In the genomic region with DNA sequence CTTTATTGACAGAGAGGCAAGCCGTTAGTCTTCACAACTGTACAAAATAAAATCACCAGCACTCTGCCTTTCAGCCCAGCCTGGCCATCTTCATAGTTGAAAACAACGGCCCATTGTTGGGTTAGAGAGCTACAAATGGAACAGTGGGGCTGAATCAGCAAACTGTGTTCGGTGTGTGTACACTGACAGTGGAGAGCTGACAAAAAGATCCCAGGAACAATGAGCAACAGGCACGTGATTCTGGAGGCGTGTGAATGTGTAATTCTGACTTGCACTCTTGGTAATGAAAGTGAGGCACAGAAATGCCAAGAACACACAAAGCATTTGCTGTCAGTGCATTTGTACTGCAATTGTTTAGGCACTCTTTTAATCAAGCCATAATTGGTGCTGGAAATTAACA, we compare ENCODE assay signal across 1 cellular context.
TF ChIP-seq lines count a peak whose summit lies in the region.

No MANE protein-coding gene starts in this region.

TF ChIP-seq in HepG2, 621 proteins besides CTCF, POLR2A, EP300 and RAD21 (continued from another document):
- TF ChIP-seq, protein P1, sequence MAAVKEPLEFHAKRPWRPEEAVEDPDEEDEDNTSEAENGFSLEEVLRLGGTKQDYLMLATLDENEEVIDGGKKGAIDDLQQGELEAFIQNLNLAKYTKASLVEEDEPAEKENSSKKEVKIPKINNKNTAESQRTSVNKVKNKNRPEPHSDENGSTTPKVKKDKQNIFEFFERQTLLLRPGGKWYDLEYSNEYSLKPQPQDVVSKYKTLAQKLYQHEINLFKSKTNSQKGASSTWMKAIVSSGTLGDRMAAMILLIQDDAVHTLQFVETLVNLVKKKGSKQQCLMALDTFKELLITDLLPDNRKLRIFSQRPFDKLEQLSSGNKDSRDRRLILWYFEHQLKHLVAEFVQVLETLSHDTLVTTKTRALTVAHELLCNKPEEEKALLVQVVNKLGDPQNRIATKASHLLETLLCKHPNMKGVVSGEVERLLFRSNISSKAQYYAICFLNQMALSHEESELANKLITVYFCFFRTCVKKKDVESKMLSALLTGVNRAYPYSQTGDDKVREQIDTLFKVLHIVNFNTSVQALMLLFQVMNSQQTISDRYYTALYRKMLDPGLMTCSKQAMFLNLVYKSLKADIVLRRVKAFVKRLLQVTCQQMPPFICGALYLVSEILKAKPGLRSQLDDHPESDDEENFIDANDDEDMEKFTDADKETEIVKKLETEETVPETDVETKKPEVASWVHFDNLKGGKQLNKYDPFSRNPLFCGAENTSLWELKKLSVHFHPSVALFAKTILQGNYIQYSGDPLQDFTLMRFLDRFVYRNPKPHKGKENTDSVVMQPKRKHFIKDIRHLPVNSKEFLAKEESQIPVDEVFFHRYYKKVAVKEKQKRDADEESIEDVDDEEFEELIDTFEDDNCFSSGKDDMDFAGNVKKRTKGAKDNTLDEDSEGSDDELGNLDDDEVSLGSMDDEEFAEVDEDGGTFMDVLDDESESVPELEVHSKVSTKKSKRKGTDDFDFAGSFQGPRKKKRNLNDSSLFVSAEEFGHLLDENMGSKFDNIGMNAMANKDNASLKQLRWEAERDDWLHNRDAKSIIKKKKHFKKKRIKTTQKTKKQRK (IDR thresholded peaks at IDR 0.05; ENCODE audit: low read length): no peak
- TF ChIP-seq, protein P2, sequence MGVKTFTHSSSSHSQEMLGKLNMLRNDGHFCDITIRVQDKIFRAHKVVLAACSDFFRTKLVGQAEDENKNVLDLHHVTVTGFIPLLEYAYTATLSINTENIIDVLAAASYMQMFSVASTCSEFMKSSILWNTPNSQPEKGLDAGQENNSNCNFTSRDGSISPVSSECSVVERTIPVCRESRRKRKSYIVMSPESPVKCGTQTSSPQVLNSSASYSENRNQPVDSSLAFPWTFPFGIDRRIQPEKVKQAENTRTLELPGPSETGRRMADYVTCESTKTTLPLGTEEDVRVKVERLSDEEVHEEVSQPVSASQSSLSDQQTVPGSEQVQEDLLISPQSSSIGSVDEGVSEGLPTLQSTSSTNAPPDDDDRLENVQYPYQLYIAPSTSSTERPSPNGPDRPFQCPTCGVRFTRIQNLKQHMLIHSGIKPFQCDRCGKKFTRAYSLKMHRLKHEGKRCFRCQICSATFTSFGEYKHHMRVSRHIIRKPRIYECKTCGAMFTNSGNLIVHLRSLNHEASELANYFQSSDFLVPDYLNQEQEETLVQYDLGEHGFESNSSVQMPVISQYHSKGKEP (CRISPR knock-in tag; IDR thresholded peaks at IDR 0.05): no peak
- peak; percentile 57; the same call in 1 of the 2 replicates for TF ChIP-seq ZNF644 (CRISPR knock-in tag; IDR thresholded peaks at IDR 0.05; ENCODE audit: low read depth)
- TF ChIP-seq, protein P3, sequence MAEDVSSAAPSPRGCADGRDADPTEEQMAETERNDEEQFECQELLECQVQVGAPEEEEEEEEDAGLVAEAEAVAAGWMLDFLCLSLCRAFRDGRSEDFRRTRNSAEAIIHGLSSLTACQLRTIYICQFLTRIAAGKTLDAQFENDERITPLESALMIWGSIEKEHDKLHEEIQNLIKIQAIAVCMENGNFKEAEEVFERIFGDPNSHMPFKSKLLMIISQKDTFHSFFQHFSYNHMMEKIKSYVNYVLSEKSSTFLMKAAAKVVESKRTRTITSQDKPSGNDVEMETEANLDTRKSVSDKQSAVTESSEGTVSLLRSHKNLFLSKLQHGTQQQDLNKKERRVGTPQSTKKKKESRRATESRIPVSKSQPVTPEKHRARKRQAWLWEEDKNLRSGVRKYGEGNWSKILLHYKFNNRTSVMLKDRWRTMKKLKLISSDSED (CRISPR knock-in tag; IDR thresholded peaks at IDR 0.05): no peak
- TF ChIP-seq FOXA1 (IDR thresholded peaks at IDR 0.05): no peak
- peak; percentile 67 for TF ChIP-seq FOXA1 (CRISPR knock-in tag; IDR thresholded peaks at IDR 0.05)
- TF ChIP-seq, protein P4, sequence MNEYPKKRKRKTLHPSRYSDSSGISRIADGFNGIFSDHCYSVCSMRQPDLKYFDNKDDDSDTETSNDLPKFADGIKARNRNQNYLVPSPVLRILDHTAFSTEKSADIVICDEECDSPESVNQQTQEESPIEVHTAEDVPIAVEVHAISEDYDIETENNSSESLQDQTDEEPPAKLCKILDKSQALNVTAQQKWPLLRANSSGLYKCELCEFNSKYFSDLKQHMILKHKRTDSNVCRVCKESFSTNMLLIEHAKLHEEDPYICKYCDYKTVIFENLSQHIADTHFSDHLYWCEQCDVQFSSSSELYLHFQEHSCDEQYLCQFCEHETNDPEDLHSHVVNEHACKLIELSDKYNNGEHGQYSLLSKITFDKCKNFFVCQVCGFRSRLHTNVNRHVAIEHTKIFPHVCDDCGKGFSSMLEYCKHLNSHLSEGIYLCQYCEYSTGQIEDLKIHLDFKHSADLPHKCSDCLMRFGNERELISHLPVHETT (CRISPR knock-in tag; conservative IDR thresholded peaks at IDR 0.05): no peak
- TF ChIP-seq ZNF678 (CRISPR knock-in tag; IDR thresholded peaks at IDR 0.05): no peak
- peak; percentile 67 to 80 for TF ChIP-seq MAFK (conservative IDR thresholded peaks at IDR 0.05 in 1 of 2, IDR thresholded peaks at IDR 0.05 in 1 of 2; ENCODE audit: low read length in 2 of 2)
- no peak for TF ChIP-seq ZNF891 (CRISPR knock-in tag; IDR thresholded peaks at IDR 0.05)
- TF ChIP-seq, protein P5, sequence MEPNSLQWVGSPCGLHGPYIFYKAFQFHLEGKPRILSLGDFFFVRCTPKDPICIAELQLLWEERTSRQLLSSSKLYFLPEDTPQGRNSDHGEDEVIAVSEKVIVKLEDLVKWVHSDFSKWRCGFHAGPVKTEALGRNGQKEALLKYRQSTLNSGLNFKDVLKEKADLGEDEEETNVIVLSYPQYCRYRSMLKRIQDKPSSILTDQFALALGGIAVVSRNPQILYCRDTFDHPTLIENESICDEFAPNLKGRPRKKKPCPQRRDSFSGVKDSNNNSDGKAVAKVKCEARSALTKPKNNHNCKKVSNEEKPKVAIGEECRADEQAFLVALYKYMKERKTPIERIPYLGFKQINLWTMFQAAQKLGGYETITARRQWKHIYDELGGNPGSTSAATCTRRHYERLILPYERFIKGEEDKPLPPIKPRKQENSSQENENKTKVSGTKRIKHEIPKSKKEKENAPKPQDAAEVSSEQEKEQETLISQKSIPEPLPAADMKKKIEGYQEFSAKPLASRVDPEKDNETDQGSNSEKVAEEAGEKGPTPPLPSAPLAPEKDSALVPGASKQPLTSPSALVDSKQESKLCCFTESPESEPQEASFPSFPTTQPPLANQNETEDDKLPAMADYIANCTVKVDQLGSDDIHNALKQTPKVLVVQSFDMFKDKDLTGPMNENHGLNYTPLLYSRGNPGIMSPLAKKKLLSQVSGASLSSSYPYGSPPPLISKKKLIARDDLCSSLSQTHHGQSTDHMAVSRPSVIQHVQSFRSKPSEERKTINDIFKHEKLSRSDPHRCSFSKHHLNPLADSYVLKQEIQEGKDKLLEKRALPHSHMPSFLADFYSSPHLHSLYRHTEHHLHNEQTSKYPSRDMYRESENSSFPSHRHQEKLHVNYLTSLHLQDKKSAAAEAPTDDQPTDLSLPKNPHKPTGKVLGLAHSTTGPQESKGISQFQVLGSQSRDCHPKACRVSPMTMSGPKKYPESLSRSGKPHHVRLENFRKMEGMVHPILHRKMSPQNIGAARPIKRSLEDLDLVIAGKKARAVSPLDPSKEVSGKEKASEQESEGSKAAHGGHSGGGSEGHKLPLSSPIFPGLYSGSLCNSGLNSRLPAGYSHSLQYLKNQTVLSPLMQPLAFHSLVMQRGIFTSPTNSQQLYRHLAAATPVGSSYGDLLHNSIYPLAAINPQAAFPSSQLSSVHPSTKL (CRISPR knock-in tag; IDR thresholded peaks at IDR 0.05): peak; percentile 55
- no peak for TF ChIP-seq ZMYM2 (CRISPR knock-in tag; IDR thresholded peaks at IDR 0.05)
- TF ChIP-seq ZSCAN20 (CRISPR knock-in tag; IDR thresholded peaks at IDR 0.05; ENCODE audit: borderline replicate concordance): no peak
- TF ChIP-seq YY1 (IDR thresholded peaks at IDR 0.05; ENCODE audit: insufficient read depth, insufficient replicate concordance, low read depth, low read length): no peak
